In the genomic region with DNA sequence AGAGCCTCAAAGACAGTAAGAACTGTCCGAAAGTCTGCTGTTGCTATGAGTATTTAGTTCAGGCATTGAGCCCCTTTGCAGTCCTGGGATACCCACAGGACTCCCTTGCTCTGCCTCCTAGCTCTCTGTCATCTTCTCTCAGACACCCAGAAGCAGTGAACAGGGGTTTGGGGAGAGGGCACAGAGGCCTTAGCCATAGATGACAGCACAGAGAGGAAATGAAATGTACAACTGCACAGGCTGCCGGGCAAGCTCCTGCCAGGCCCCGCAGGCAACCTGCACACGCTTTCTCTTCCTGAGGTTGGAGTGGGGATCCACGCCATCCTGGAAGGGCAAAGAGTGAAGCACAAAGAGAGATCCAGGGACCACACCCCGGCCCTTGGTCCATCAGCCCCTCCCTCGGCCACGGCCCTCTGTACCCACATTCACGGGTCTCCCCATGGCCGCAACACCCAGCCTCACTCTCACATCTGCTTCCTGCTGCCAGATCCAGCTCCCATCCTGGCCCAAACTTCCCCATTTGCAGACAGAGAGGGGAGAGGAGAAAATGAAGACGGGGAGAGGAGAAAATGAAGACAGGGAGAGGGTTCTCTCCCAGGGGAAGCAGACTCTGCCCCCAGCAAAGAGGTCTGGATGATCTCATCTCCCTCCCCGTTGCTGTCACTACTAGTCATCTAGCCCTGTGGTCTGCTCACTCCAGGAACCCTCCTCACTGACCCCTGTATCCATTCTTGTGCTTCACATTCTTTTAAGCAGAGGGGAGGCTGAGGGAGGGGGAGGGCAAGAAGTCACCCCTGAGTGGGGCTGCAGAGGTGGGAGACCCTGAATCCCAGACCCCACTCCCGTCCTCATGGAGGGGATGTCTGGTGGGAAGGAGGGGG, we compare ENCODE assay signal across 13 cellular contexts. TPM values are rescaled to one million over a fixed set of nuclear protein-coding genes. Genes with fewer than 3 reads are reported as not detected.
DNase-seq lines count a peak whose midpoint lies in the region; ATAC-seq and TF ChIP-seq lines count a peak whose summit lies in the region.
"Had no signal": no experiment of that assay in that cellular context is flagged by ENCODE, and none has a peak within 500 bp of the region (broad histone marks: within the 10 kb centered on the region; RNA-seq: fewer than 3 reads in every experiment).

No MANE protein-coding gene starts in this region.

- H3K4me1 ChIP-seq in BLaER1 (peaks cover 39% of the 10 kb centered on the region), Peyer's patch (peaks cover 0 to 15% (median 4%) of the 10 kb centered on the region in 4 donors), ascending aorta (peaks cover 6 to 7% of the 10 kb centered on the region in 2 donors)

- H3K9me3 ChIP-seq in BLaER1: no peaks in the 10 kb centered on the region
- H3K9me3 ChIP-seq in Peyer's patch: no peaks in the 10 kb centered on the region
- no peaks in the 10 kb centered on the region for H3K9me3 ChIP-seq in ascending aorta
- H3K9me3 ChIP-seq: body of pancreas had no signal

- H3K27me3 ChIP-seq in BLaER1: peaks cover 37% of the 10 kb centered on the region
- no peaks in the 10 kb centered on the region for H3K27me3 ChIP-seq in Peyer's patch
- peaks cover 10% of the 10 kb centered on the region for H3K27me3 ChIP-seq in ascending aorta
- H3K27me3 ChIP-seq: body of pancreas had no signal

- H3K27me3 Mint-ChIP-seq in activated CD4-positive, alpha-beta memory T cell treated with anti-CD3 and anti-CD28 coated beads, Interleukin-2, amount 10 ng/mL, durations not matched to agents 7 days and 5 days: no peaks in the 10 kb centered on the region

- H3K4me3 Mint-ChIP-seq in activated CD4-positive, alpha-beta memory T cell treated with anti-CD3 and anti-CD28 coated beads, Interleukin-2, amount 10 ng/mL, durations not matched to agents 7 days and 5 days: no peak overlapping the region
- H3K4me3 Mint-ChIP-seq: nephron progenitor cell had no signal

- TF ChIP-seq POLR2A in Peyer's patch (IDR thresholded peaks at IDR 0.05): no peak

- peak overlapping the region; percentile 77 for H3K4me2 ChIP-seq in BLaER1

- DNase-seq in EH (ENCODE audit: low read depth): peak; percentile 3
- DNase-seq in activated CD4-positive, alpha-beta memory T cell treated with anti-CD3 and anti-CD28 coated beads, Interleukin-2, amount 10 ng/mL, durations not matched to agents 7 days and 5 days: no peak
- peak; percentile 69 for DNase-seq in left kidney (ENCODE audit: low read depth, low spot score)
- no peak for DNase-seq in Peyer's patch
- DNase-seq in ascending aorta (ENCODE audit: low spot score in 2 of 2): no peak
- no peak for DNase-seq in activated CD8-positive, alpha-beta memory T cell treated with anti-CD3 and anti-CD28 coated beads, Interleukin-2, amount 50 U/mL, for 48 hours
- DNase-seq: NCI-H2171, nephron progenitor cell, RPMI8226 had no signal

- peaks cover 21% of the 10 kb centered on the region for H3K4me1 Mint-ChIP-seq in activated CD4-positive, alpha-beta memory T cell treated with anti-CD3 and anti-CD28 coated beads, Interleukin-2, amount 10 ng/mL, durations not matched to agents 7 days and 5 days

- no peak for TF ChIP-seq CTCF in Peyer's patch (IDR thresholded peaks at IDR 0.05)
- no peak for TF ChIP-seq CTCF in ascending aorta (IDR thresholded peaks at IDR 0.05)

- H4K20me1 ChIP-seq in BLaER1: no peaks in the 10 kb centered on the region

- no peak for ATAC-seq in HG03045 (IDR thresholded peaks at IDR 0.05; ENCODE audit: unreplicated experiment)
- ATAC-seq: body of pancreas, esophagus mucosa had no signal

- POLR2A ChIA-PET in activated CD4-positive, alpha-beta memory T cell treated with anti-CD3 and anti-CD28 coated beads, Interleukin-2, amount 10 ng/mL, durations not matched to agents 7 days and 5 days (lab: Charles Lee): interaction anchor here (0.9 to 4.1 kb wide), 9 partner anchors 8 to 99 kb away, joined by 3 to 13 read pairs (median 4); partner anchors contain the start of gene TMEM109

- H3K9ac ChIP-seq in BLaER1: peak overlapping the region; percentile 50; the same call in 1 of the 2 replicates

- intact Hi-C loops in ascending aorta (cut with DNase I): no loop called here

- no peak overlapping the region for H3K27ac ChIP-seq in BLaER1
- no peak overlapping the region for H3K27ac ChIP-seq in Peyer's patch
- H3K27ac ChIP-seq in ascending aorta: no peak overlapping the region
- H3K27ac ChIP-seq: body of pancreas had no signal

- H3K4me3 ChIP-seq in BLaER1: 0 out of 2 replicates have a peak overlapping the region, but pooled peaks have one; percentile 18
- no peak overlapping the region for H3K4me3 ChIP-seq in Peyer's patch
- no peak overlapping the region for H3K4me3 ChIP-seq in ascending aorta
- H3K4me3 ChIP-seq: body of pancreas had no signal

- CTCF ChIA-PET in activated CD4-positive, alpha-beta memory T cell treated with anti-CD3 and anti-CD28 coated beads, Interleukin-2, amount 10 ng/mL, durations not matched to agents 7 days and 5 days (lab: Charles Lee): interaction anchor here (0.9 kb wide), 1 partner anchor 181 kb away, joined by 3 read pairs; no protein-coding TSS in a partner anchor

- H3K27ac Mint-ChIP-seq in activated CD4-positive, alpha-beta memory T cell treated with anti-CD3 and anti-CD28 coated beads, Interleukin-2, amount 10 ng/mL, durations not matched to agents 7 days and 5 days: peak overlapping the region; percentile 30
- H3K27ac Mint-ChIP-seq: nephron progenitor cell had no signal

- H3K36me3 ChIP-seq in BLaER1: no peaks in the 10 kb centered on the region
- no peaks in the 10 kb centered on the region for H3K36me3 ChIP-seq in Peyer's patch
- H3K36me3 ChIP-seq in ascending aorta: no peaks in the 10 kb centered on the region

- peaks cover 84% of the 10 kb centered on the region for H3K36me3 Mint-ChIP-seq in activated CD4-positive, alpha-beta memory T cell treated with anti-CD3 and anti-CD28 coated beads, Interleukin-2, amount 10 ng/mL, durations not matched to agents 7 days and 5 days (ENCODE audit: low read depth)

- H3K9me3 Mint-ChIP-seq in activated CD4-positive, alpha-beta memory T cell treated with anti-CD3 and anti-CD28 coated beads, Interleukin-2, amount 10 ng/mL, durations not matched to agents 7 days and 5 days: no peaks in the 10 kb centered on the region
- H3K9me3 Mint-ChIP-seq: nephron progenitor cell had no signal

RNA-seq across cellular contexts. Expression of gene CD6, which starts 40.7 kb away (rescaled TPM):
- total RNA-seq in activated CD4-positive, alpha-beta memory T cell treated with anti-CD3 and anti-CD28 coated beads, Interleukin-2, amount 10 ng/mL, durations not matched to agents 7 days and 5 days: 100 to 1,000 TPM; 293 to 299 TPM
- total RNA-seq in Peyer's patch (10 to 100 TPM in 1 of 4 donors, 1 to 10 TPM in 3; 3.3 to 15.7 (median 4.7) TPM), ascending aorta (not detected)

Comparison
In these comparisons a context has a peak if more than half of its experiments do, and no peak if none do; other contexts are left out.
1. DNase-seq: peak in EH (single experiment) and left kidney (single experiment); none in activated CD4-positive, alpha-beta memory T cell treated with anti-CD3 and anti-CD28 coated beads, Interleukin-2, amount 10 ng/mL, durations not matched to agents 7 days and 5 days (single experiment), Peyer's patch (0 of 3), ascending aorta (0 of 2) and activated CD8-positive, alpha-beta memory T cell treated with anti-CD3 and anti-CD28 coated beads, Interleukin-2, amount 50 U/mL, for 48 hours (single experiment).
2. RNA of gene CD6, which starts 40.7 kb away (total RNA-seq): 293 to 299 TPM in activated CD4-positive, alpha-beta memory T cell treated with anti-CD3 and anti-CD28 coated beads, Interleukin-2, amount 10 ng/mL, durations not matched to agents 7 days and 5 days; 3.3 to 15.7 TPM in Peyer's patch and not detected in ascending aorta (single experiment); every median in the first group is over 10 times any median in the second.